In the genomic region with DNA sequence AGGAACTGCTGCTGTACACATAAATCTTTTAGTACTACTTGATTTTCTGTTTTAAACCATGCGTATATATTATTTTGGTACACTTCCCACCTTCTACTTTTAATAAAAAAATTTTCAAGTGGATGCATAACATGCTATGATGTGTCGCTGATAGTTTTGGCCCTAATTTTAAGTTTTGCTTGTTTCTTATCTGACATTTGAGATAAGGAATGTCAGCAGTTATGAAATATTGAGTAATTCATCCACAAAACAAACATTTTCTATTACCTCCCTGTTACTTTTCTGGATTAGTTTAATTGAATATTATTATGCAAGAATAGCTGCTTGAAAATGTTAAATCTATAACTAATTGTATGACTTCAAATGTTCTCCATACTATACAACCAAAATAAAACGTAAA, we compare ENCODE assay signal across 19 cellular contexts. TPM values are rescaled to one million over a fixed set of nuclear protein-coding genes. Genes with fewer than 3 reads are reported as not detected.
DNase-seq lines count a peak whose midpoint lies in the region; ATAC-seq and TF ChIP-seq lines count a peak whose summit lies in the region.
"Had no signal": no experiment of that assay in that cellular context is flagged by ENCODE, and none has a peak within 500 bp of the region (broad histone marks: within the 10 kb centered on the region; RNA-seq: fewer than 3 reads in every experiment).

No MANE protein-coding gene starts in this region.

- peaks cover 0 to 4% (median 0%) of the 10 kb centered on the region in 12 donors for H3K9me3 ChIP-seq in heart left ventricle
- no peaks in the 10 kb centered on the region for H3K9me3 ChIP-seq in T-helper 17 cell (ENCODE audit: control insufficient read depth, low read length, poor library complexity, severe bottlenecking)

- intact Hi-C loops in left cardiac atrium (cut with DNase I): no loop called here
- intact Hi-C loops in heart left ventricle (cut with DNase I): no loop called here

- no peaks in the 10 kb centered on the region for H3K36me3 ChIP-seq in heart left ventricle

- no peak for TF ChIP-seq POLR2A in heart left ventricle (IDR thresholded peaks at IDR 0.05)

- ATAC-seq in left cardiac atrium: peak; percentile 19 to 36
- ATAC-seq in heart left ventricle: no peak
- ATAC-seq in T-helper 17 cell: no peak
- no peak for ATAC-seq in HG03045 (IDR thresholded peaks at IDR 0.05; ENCODE audit: unreplicated experiment)
- ATAC-seq in left lobe of liver: no peak
- ATAC-seq: GM23338, HCT116, Panc1 had no signal

- peaks cover 10% of the 10 kb centered on the region for H3K9me3 Mint-ChIP-seq in progenitor cell of endocrine pancreas (ENCODE audit: low read depth)
- H3K9me3 Mint-ChIP-seq: GM23338 had no signal

- H3K36me3 Mint-ChIP-seq in T-helper 17 cell (ENCODE audit: low read depth) (peaks cover 3% of the 10 kb centered on the region), progenitor cell of endocrine pancreas (ENCODE audit: insufficient read depth) (peaks cover 6% of the 10 kb centered on the region)

- H3K27ac ChIP-seq in heart left ventricle: no peak overlapping the region
- H3K27ac ChIP-seq: BLaER1 treated with 17β-estradiol and CSF1 and Interleukin-3, amounts not matched to agents 10 nM and 100 nM had no signal

- H3K27me3 Mint-ChIP-seq in T-helper 17 cell: no peaks in the 10 kb centered on the region
- H3K27me3 Mint-ChIP-seq in progenitor cell of endocrine pancreas: no peaks in the 10 kb centered on the region
- H3K27me3 Mint-ChIP-seq: CD8-positive, alpha-beta memory T cell had no signal

- peaks cover 0 to 83% (median 34%) of the 10 kb centered on the region in 12 donors for H3K4me1 ChIP-seq in heart left ventricle

- peak overlapping the region; percentile 63 for H3K27ac Mint-ChIP-seq in T-helper 17 cell
- peak overlapping the region; percentile 43 for H3K27ac Mint-ChIP-seq in progenitor cell of endocrine pancreas
- H3K27ac Mint-ChIP-seq: GM23338 had no signal

- H3K4me3 Mint-ChIP-seq in T-helper 17 cell (no peak overlapping the region), progenitor cell of endocrine pancreas (ENCODE audit: low read depth) (no peak overlapping the region)
- H3K4me3 Mint-ChIP-seq: CD8-positive, alpha-beta memory T cell; GM23338 had no signal

- H3K27me3 ChIP-seq in heart left ventricle: no peaks in the 10 kb centered on the region
- H3K27me3 ChIP-seq: BLaER1 treated with 17β-estradiol and CSF1 and Interleukin-3, amounts not matched to agents 10 nM and 100 nM had no signal

- DNase-seq in left cardiac atrium (no peak), heart left ventricle (no peak), T-helper 17 cell (no peak), fibroblast of villous mesenchyme (ENCODE audit: low read depth) (peak; percentile 23), progenitor cell of endocrine pancreas (ENCODE audit: low spot score, unreplicated experiment) (no peak), SIG-M5 (lab: John Stamatoyannopoulos, UW) (no peak), left lobe of liver (ENCODE audit: low spot score) (no peak)
- DNase-seq: CD8-positive, alpha-beta memory T cell; DMS79; NCI-H1048; NCI-H1436 treated with DMSO at 0.1 percent for 48 hours; NCI-H2081 treated with DMSO at 0.1 percent for 48 hours; NCI-H524; SHP77 had no signal

- WGBS in heart left ventricle, 4 donors: 44 to 50% (median 45%) methylated on average over 3 of the region's 3 CpGs

- H3K4me1 Mint-ChIP-seq in T-helper 17 cell (peaks cover 50% of the 10 kb centered on the region), progenitor cell of endocrine pancreas (ENCODE audit: low read depth) (peaks cover 27% of the 10 kb centered on the region)

- H3K4me3 ChIP-seq in heart left ventricle: no peak overlapping the region
- H3K4me3 ChIP-seq in fibroblast of villous mesenchyme (ENCODE audit: low read depth, low read length): no peak overlapping the region
- H3K4me3 ChIP-seq: BLaER1 treated with 17β-estradiol and CSF1 and Interleukin-3, amounts not matched to agents 10 nM and 100 nM; GM23338 had no signal

- TF ChIP-seq CTCF in heart left ventricle (IDR thresholded peaks at IDR 0.05) (no peak), fibroblast of villous mesenchyme (IDR thresholded peaks at IDR 0.05; ENCODE audit: insufficient read depth, low read depth, low read length) (no peak), progenitor cell of endocrine pancreas (IDR thresholded peaks at IDR 0.05; ENCODE audit: unreplicated experiment) (no peak)

RNA-seq across cellular contexts. Expression of a gene that starts 35.8 kb away (rescaled TPM):
- total RNA-seq in left cardiac atrium (10 to 100 TPM; 19.2 to 22.5 TPM), heart left ventricle (10 to 100 TPM; 14.9 to 28.7 (median 20.8) TPM), T-helper 17 cell (100 to 1,000 TPM in 1 of 2 donors, 10 to 100 TPM in 1; 76.1 to 108 TPM), fibroblast of villous mesenchyme (19.6 and 35.4 TPM in 2 replicates), progenitor cell of endocrine pancreas (37.7 and 39.4 TPM in 2 replicates), left lobe of liver (11.6 TPM)
- polyA plus RNA-seq in heart left ventricle: 1 to 10 TPM; 5.4 to 9.7 TPM

Comparison
In these comparisons a context has a peak if more than half of its experiments do, and no peak if none do; other contexts are left out.
1. ATAC-seq: peak in left cardiac atrium (2 of 2); none in heart left ventricle (0 of 4), T-helper 17 cell (single experiment), HG03045 (single experiment) and left lobe of liver (single experiment).